In genomic region chr6:43298565-43299337, GRCh38 we compare ENCODE assay signal across 25 cellular contexts. TPM values are rescaled to one million over a fixed set of nuclear protein-coding genes. Genes with fewer than 3 reads are reported as not detected.
"Had no signal": no experiment of that assay in that cellular context is flagged by ENCODE, and none has a peak within 500 bp of the region (broad histone marks: within the 10 kb centered on the region; RNA-seq: fewer than 3 reads in every experiment).

No MANE protein-coding gene starts in this region.

- H3K4me2 ChIP-seq: PC-9 had no signal

- H3K9me3 Mint-ChIP-seq: activated CD4-positive, alpha-beta memory T cell treated with anti-CD3 and anti-CD28 coated beads for 36 hours; activated CD4-positive, alpha-beta T cell treated with anti-CD3 and anti-CD28 coated beads, Interleukin-2, amount 10 ng/mL, durations not matched to agents 7 days and 5 days; activated naive CD4-positive, alpha-beta T cell treated with anti-CD3 and anti-CD28 coated beads, Interleukin-2, amount 10 ng/mL, durations not matched to agents 7 days and 5 days; activated naive CD8-positive, alpha-beta T cell treated with anti-CD3 and anti-CD28 coated beads for 36 hours; activated T-cell treated with anti-CD3 and anti-CD28 coated beads, Interleukin-2, amount 50 U/mL, for 72 hours; activated T-helper 2 cell treated with anti-CD3 and anti-CD28 coated beads, Interferon-gamma antibody, Interleukin-2, Interleukin-4, amounts not matched to agents 10 μg/mL and 5 μg/mL and 100 μg/mL, durations not matched to agents 14 hours and 24 hours and 36 hours; T-cell had no signal

- ATAC-seq: activated T-cell treated with anti-CD3 and anti-CD28 coated beads, Interleukin-2, amount 50 U/mL, for 72 hours; T-cell had no signal

- H3K27ac Mint-ChIP-seq: activated CD4-positive, alpha-beta memory T cell treated with anti-CD3 and anti-CD28 coated beads for 36 hours; activated CD4-positive, alpha-beta T cell treated with anti-CD3 and anti-CD28 coated beads, Interleukin-2, amount 10 ng/mL, durations not matched to agents 7 days and 5 days; activated naive CD4-positive, alpha-beta T cell treated with anti-CD3 and anti-CD28 coated beads, Interleukin-2, amount 10 ng/mL, durations not matched to agents 7 days and 5 days; activated naive CD8-positive, alpha-beta T cell treated with anti-CD3 and anti-CD28 coated beads for 36 hours; activated T-cell treated with anti-CD3 and anti-CD28 coated beads, Interleukin-2, amount 50 U/mL, for 72 hours; activated T-helper 2 cell treated with anti-CD3 and anti-CD28 coated beads, Interferon-gamma antibody, Interleukin-2, Interleukin-4, amounts not matched to agents 10 μg/mL and 5 μg/mL and 100 μg/mL, durations not matched to agents 14 hours and 24 hours and 36 hours; T-cell had no signal

- H3K4me1 ChIP-seq: breast epithelium had no signal

- H3K4me3 ChIP-seq: breast epithelium, MG63, PC-9 had no signal

- H3K36me3 Mint-ChIP-seq: activated CD4-positive, alpha-beta memory T cell treated with anti-CD3 and anti-CD28 coated beads for 36 hours; activated naive CD4-positive, alpha-beta T cell treated with anti-CD3 and anti-CD28 coated beads, Interleukin-2, amount 10 ng/mL, durations not matched to agents 7 days and 5 days; activated naive CD8-positive, alpha-beta T cell treated with anti-CD3 and anti-CD28 coated beads for 36 hours; T-cell had no signal

- H3K4me3 Mint-ChIP-seq: activated CD4-positive, alpha-beta memory T cell treated with anti-CD3 and anti-CD28 coated beads for 36 hours; activated CD4-positive, alpha-beta T cell treated with anti-CD3 and anti-CD28 coated beads, Interleukin-2, amount 10 ng/mL, durations not matched to agents 7 days and 5 days; activated naive CD4-positive, alpha-beta T cell treated with anti-CD3 and anti-CD28 coated beads, Interleukin-2, amount 10 ng/mL, durations not matched to agents 7 days and 5 days; activated naive CD8-positive, alpha-beta T cell treated with anti-CD3 and anti-CD28 coated beads for 36 hours; activated T-cell treated with anti-CD3 and anti-CD28 coated beads, Interleukin-2, amount 50 U/mL, for 72 hours; T-cell had no signal

- H3K27me3 ChIP-seq: MG63 had no signal

- DNase-seq: activated CD4-positive, alpha-beta memory T cell treated with anti-CD3 and anti-CD28 coated beads for 36 hours; activated CD4-positive, alpha-beta T cell treated with anti-CD3 and anti-CD28 coated beads, Interleukin-2, amount 10 ng/mL, durations not matched to agents 7 days and 5 days; activated CD4-positive, CD25-positive, alpha-beta regulatory T cell; activated gamma-delta T cell treated with Interleukin-2 at 50 U/mL for 16 hours; activated naive CD4-positive, alpha-beta T cell treated with anti-CD3 and anti-CD28 coated beads, Interleukin-2, amount 10 ng/mL, durations not matched to agents 7 days and 5 days; activated naive CD8-positive, alpha-beta T cell treated with anti-CD3 and anti-CD28 coated beads for 36 hours; activated T-cell treated with anti-CD3 and anti-CD28 coated beads, Interleukin-2, amount 50 U/mL, for 72 hours; caudate nucleus; MG63; MV-4-11; NCI-H1092 treated with DMSO at 0.1 percent for 48 hours; NCI-H1436; NCI-H1694 treated with DMSO at 0.1 percent for 48 hours; NCI-H2081; NCI-H446; NCI-H524; PC-9; SHP77 treated with DMSO at 0.1 percent for 48 hours; T-cell; T-helper 2 cell had no signal

- H3K9me3 ChIP-seq: breast epithelium, MG63 had no signal

- H3K4me1 Mint-ChIP-seq: activated CD4-positive, alpha-beta T cell treated with anti-CD3 and anti-CD28 coated beads, Interleukin-2, amount 10 ng/mL, durations not matched to agents 7 days and 5 days; activated naive CD4-positive, alpha-beta T cell treated with anti-CD3 and anti-CD28 coated beads, Interleukin-2, amount 10 ng/mL, durations not matched to agents 7 days and 5 days; activated naive CD8-positive, alpha-beta T cell treated with anti-CD3 and anti-CD28 coated beads for 36 hours had no signal

- H3K36me3 ChIP-seq: breast epithelium, MG63 had no signal

- H3K27ac ChIP-seq: breast epithelium, PC-9, VCaP had no signal

- H2AFZ ChIP-seq: PC-9 had no signal

RNA-seq across cellular contexts. Expression of gene SLC22A7, which starts 0.7 kb away (rescaled TPM):
- total RNA-seq: activated CD4-positive, alpha-beta memory T cell treated with anti-CD3 and anti-CD28 coated beads for 36 hours; activated CD4-positive, alpha-beta T cell treated with anti-CD3 and anti-CD28 coated beads, Interleukin-2, amount 10 ng/mL, durations not matched to agents 7 days and 5 days; activated CD8-positive, alpha-beta memory T cell treated with anti-CD3 and anti-CD28 coated beads for 36 hours; activated naive CD8-positive, alpha-beta T cell treated with anti-CD3 and anti-CD28 coated beads for 36 hours; activated T-cell treated with anti-CD3 and anti-CD28 coated beads, Interleukin-2, amount 50 U/mL, for 72 hours; activated T-helper 2 cell treated with anti-CD3 and anti-CD28 coated beads, Interferon-gamma antibody, Interleukin-2, Interleukin-4, amounts not matched to agents 10 μg/mL and 5 μg/mL and 100 μg/mL, durations not matched to agents 14 hours and 24 hours and 36 hours; breast epithelium; PC-9; T-cell had no signal
- polyA plus RNA-seq: adipose tissue had no signal
